In the genomic region with DNA sequence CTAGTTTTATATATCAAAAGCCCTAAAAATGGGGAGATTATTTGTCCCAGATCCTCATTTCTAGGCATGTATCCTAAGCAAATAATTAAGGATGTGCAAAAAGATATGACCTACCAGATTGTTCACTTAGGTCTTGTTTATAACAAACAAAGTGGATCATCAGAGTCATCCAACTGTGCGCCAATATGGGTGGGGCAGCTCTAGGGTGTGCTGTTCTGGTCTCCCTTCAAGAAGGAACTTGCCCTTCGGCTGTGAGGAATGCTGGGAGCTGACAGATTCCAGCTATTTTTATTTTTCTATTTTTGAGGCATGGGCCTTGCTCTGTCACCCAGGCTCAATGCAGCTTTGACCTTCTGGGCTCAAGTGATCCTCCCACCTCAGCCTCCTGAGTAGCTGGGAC, we compare ENCODE assay signal across 28 cellular contexts. TPM values are rescaled to one million over a fixed set of nuclear protein-coding genes. Genes with fewer than 3 reads are reported as not detected.
"Had no signal": no experiment of that assay in that cellular context is flagged by ENCODE, and none has a peak within 500 bp of the region (broad histone marks: within the 10 kb centered on the region; RNA-seq: fewer than 3 reads in every experiment).

No MANE protein-coding gene starts in this region.

- H3K9me3 Mint-ChIP-seq: activated naive CD8-positive, alpha-beta T cell treated with anti-CD3 and anti-CD28 coated beads, Interleukin-2, amount 10 ng/mL, durations not matched to agents 7 days and 5 days; activated T-cell treated with anti-CD3 and anti-CD28 coated beads, Interleukin-2, amount 50 U/mL, for 4 hours; activated T-helper 2 cell treated with anti-CD3 and anti-CD28 coated beads, Interferon-gamma antibody, Interleukin-2, Interleukin-4, amounts not matched to agents 10 μg/mL and 5 μg/mL and 100 μg/mL, durations not matched to agents 14 hours and 24 hours and 36 hours; neural progenitor cell; T-helper 1 cell treated with Interleukin-12 subunit alpha and Interleukin-12 subunit beta and Interleukin-4 antibody, amounts not matched to agents 30 μg/mL and 1 μg/mL, for 36 hours had no signal

- H3K4me1 Mint-ChIP-seq: activated naive CD8-positive, alpha-beta T cell treated with anti-CD3 and anti-CD28 coated beads, Interleukin-2, amount 10 ng/mL, durations not matched to agents 7 days and 5 days; naive thymus-derived CD8-positive, alpha-beta T cell; neural progenitor cell had no signal

- H3K4me1 ChIP-seq: gastroesophageal sphincter, neural progenitor cell, spleen, upper lobe of left lung had no signal

- DNase-seq: activated CD4-positive, alpha-beta T cell treated with anti-CD3 and anti-CD28 coated beads for 4 hours; activated CD4-positive, alpha-beta T cell treated with anti-CD3 and anti-CD28 coated beads, Interleukin-2, amount 50 U/mL, for 48 hours; activated CD4-positive, CD25-positive, alpha-beta regulatory T cell; activated CD8-positive, alpha-beta memory T cell treated with anti-CD3 and anti-CD28 coated beads, Interleukin-2, amount 50 U/mL, for 48 hours; activated naive CD4-positive, alpha-beta T cell; activated naive CD8-positive, alpha-beta T cell treated with anti-CD3 and anti-CD28 coated beads, Interleukin-2, amount 10 ng/mL, durations not matched to agents 7 days and 5 days; activated T-cell treated with anti-CD3 and anti-CD28 coated beads, Interleukin-2, amount 50 U/mL, for 4 hours; amniotic stem cell; cerebellar nuclear complex; effector CD4-positive, alpha-beta T cell; esophagus squamous epithelium; head of caudate nucleus; hypothalamus; left cardiac atrium; naive thymus-derived CD8-positive, alpha-beta T cell; retina; spleen; stimulated activated CD4-positive, alpha-beta T cell treated with anti-CD3 and anti-CD28 coated beads, Interleukin-4, amount 100 ng/mL, for 1 hour; stimulated activated naive CD4-positive, alpha-beta T cell; upper lobe of left lung had no signal

- H3K9ac ChIP-seq: neural progenitor cell had no signal

- H3K27ac Mint-ChIP-seq: activated naive CD8-positive, alpha-beta T cell treated with anti-CD3 and anti-CD28 coated beads, Interleukin-2, amount 10 ng/mL, durations not matched to agents 7 days and 5 days; activated T-helper 2 cell treated with anti-CD3 and anti-CD28 coated beads, Interferon-gamma antibody, Interleukin-2, Interleukin-4, amounts not matched to agents 10 μg/mL and 5 μg/mL and 100 μg/mL, durations not matched to agents 14 hours and 24 hours and 36 hours; naive thymus-derived CD8-positive, alpha-beta T cell; neural progenitor cell; T-helper 1 cell treated with Interleukin-12 subunit alpha and Interleukin-12 subunit beta and Interleukin-4 antibody, amounts not matched to agents 30 μg/mL and 1 μg/mL, for 36 hours had no signal

- ATAC-seq: activated T-cell treated with anti-CD3 and anti-CD28 coated beads, Interleukin-2, amount 50 U/mL, for 4 hours; gastroesophageal sphincter; left cardiac atrium; naive thymus-derived CD8-positive, alpha-beta T cell had no signal

- H3K4me3 Mint-ChIP-seq: activated naive CD8-positive, alpha-beta T cell treated with anti-CD3 and anti-CD28 coated beads, Interleukin-2, amount 10 ng/mL, durations not matched to agents 7 days and 5 days; activated T-cell treated with anti-CD3 and anti-CD28 coated beads, Interleukin-2, amount 50 U/mL, for 4 hours; naive thymus-derived CD8-positive, alpha-beta T cell; neural progenitor cell; T-helper 1 cell treated with Interleukin-12 subunit alpha and Interleukin-12 subunit beta and Interleukin-4 antibody, amounts not matched to agents 30 μg/mL and 1 μg/mL, for 36 hours had no signal

- H3K9me3 ChIP-seq: esophagus squamous epithelium, spleen, thoracic aorta, upper lobe of left lung had no signal

- H3K36me3 ChIP-seq: esophagus squamous epithelium, gastroesophageal sphincter, neural progenitor cell, spleen, thoracic aorta, upper lobe of left lung had no signal

- H3K36me3 Mint-ChIP-seq: activated naive CD8-positive, alpha-beta T cell treated with anti-CD3 and anti-CD28 coated beads, Interleukin-2, amount 10 ng/mL, durations not matched to agents 7 days and 5 days; naive thymus-derived CD8-positive, alpha-beta T cell; neural progenitor cell had no signal

- H3K4me2 ChIP-seq: neural progenitor cell had no signal

- H3K27me3 ChIP-seq: esophagus squamous epithelium, gastroesophageal sphincter, neural progenitor cell, upper lobe of left lung had no signal

- H3K4me3 ChIP-seq: esophagus squamous epithelium, gastroesophageal sphincter, neural progenitor cell, spleen, thoracic aorta, upper lobe of left lung had no signal

- H2AFZ ChIP-seq: neural progenitor cell had no signal

- H3K27ac ChIP-seq: esophagus squamous epithelium, gastroesophageal sphincter, neural progenitor cell, spleen, thoracic aorta, upper lobe of left lung had no signal

RNA-seq across cellular contexts. Expression of gene CHP2, which starts 13.8 kb away (rescaled TPM):
- total RNA-seq: activated CD8-positive, alpha-beta memory T cell treated with anti-CD3 and anti-CD28 coated beads for 36 hours; activated naive CD8-positive, alpha-beta T cell treated with anti-CD3 and anti-CD28 coated beads, Interleukin-2, amount 10 ng/mL, durations not matched to agents 7 days and 5 days; activated T-cell treated with anti-CD3 and anti-CD28 coated beads, Interleukin-2, amount 50 U/mL, for 4 hours; activated T-helper 2 cell treated with anti-CD3 and anti-CD28 coated beads, Interferon-gamma antibody, Interleukin-2, Interleukin-4, amounts not matched to agents 10 μg/mL and 5 μg/mL and 100 μg/mL, durations not matched to agents 14 hours and 24 hours and 36 hours; gastroesophageal sphincter; left cardiac atrium; naive thymus-derived CD8-positive, alpha-beta T cell; omental fat pad; spleen; thoracic aorta had no signal
- polyA plus RNA-seq: naive thymus-derived CD8-positive, alpha-beta T cell had no signal

RNA-seq across cellular contexts. Expression of gene ERN2, which starts 55.6 kb away (rescaled TPM):
- total RNA-seq: activated CD8-positive, alpha-beta memory T cell treated with anti-CD3 and anti-CD28 coated beads for 36 hours; activated naive CD8-positive, alpha-beta T cell treated with anti-CD3 and anti-CD28 coated beads, Interleukin-2, amount 10 ng/mL, durations not matched to agents 7 days and 5 days; activated T-helper 2 cell treated with anti-CD3 and anti-CD28 coated beads, Interferon-gamma antibody, Interleukin-2, Interleukin-4, amounts not matched to agents 10 μg/mL and 5 μg/mL and 100 μg/mL, durations not matched to agents 14 hours and 24 hours and 36 hours; naive thymus-derived CD8-positive, alpha-beta T cell; omental fat pad; posterior vena cava; spleen had no signal
- polyA plus RNA-seq: naive thymus-derived CD8-positive, alpha-beta T cell had no signal
